ENCODE assay signal across 28 cellular contexts in genomic region chr6:24113891-24114290, GRCh38. TPM values are rescaled to one million over a fixed set of nuclear protein-coding genes. Genes with fewer than 3 reads are reported as not detected.
"Had no signal": no experiment of that assay in that cellular context is flagged by ENCODE, and none has a peak within 500 bp of the region (broad histone marks: within the 10 kb centered on the region; RNA-seq: fewer than 3 reads in every experiment).

No MANE protein-coding gene starts in this region.

- H3K9me3 ChIP-seq: stomach, suprapubic skin, testis, thoracic aorta, thyroid gland, tibial artery, tibial nerve, transverse colon, upper lobe of left lung, upper lobe of right lung, uterus, vagina had no signal

- DNase-seq: stimulated activated CD4-positive, alpha-beta T cell treated with anti-CD3 and anti-CD28 coated beads, Interleukin-2, amount 100 ng/mL, for 48 hours; stimulated activated CD4-positive, alpha-beta T cell treated with anti-CD3 and anti-CD28 coated beads, Interleukin-4, amount 100 ng/mL, for 1 hour; stimulated activated CD4-positive, alpha-beta T cell treated with anti-CD3 and anti-CD28 coated beads, Interleukin-4, amount 100 ng/mL, for 24 hours; stimulated activated CD4-positive, alpha-beta T cell treated with anti-CD3 and anti-CD28 coated beads, Interleukin-4, amount 100 ng/mL, for 4 hours; stimulated activated CD8-positive, alpha-beta memory T cell treated with anti-CD3 and anti-CD28 coated beads, Interleukin-4, amount 100 ng/mL, for 48 hours; stimulated activated naive B cell treated with anti-CD40 and anti-IgM and Interleukin-4, amounts not matched to agents 10 μg/mL and 1 μg/mL and 100 μg/mL, for 72 hours; stimulated activated naive CD4-positive, alpha-beta T cell; stimulated activated naive CD4-positive, alpha-beta T cell treated with Interleukin-2 at 50 U/mL for 16 hours; stimulated activated naive CD8-positive, alpha-beta T cell treated with anti-CD3 and anti-CD28 coated beads, Interleukin-15, amount 100 ng/mL, for 72 hours; stimulated activated naive CD8-positive, alpha-beta T cell treated with anti-CD3 and anti-CD28 coated beads, Interleukin-15, Interleukin-2, amounts not matched to agents 100 U/mL and 50 U/mL, for 24 hours; stomach; substantia nigra; testis; thyroid gland; tibial artery; transverse colon; trophoblast cell; upper lobe of left lung; upper lobe of right lung; uterus had no signal

- ATAC-seq: stimulated activated effector memory CD8-positive, alpha-beta T cell treated with anti-CD3 and anti-CD28 coated beads, Interleukin-12 subunit alpha, Interleukin-12 subunit beta, amount 100 ng/mL, for 72 hours; stimulated activated memory B cell treated with anti-CD40 and anti-IgM and Interleukin-4, amounts not matched to agents 10 μg/mL and 1 μg/mL and 100 μg/mL, for 72 hours; stimulated activated naive B cell treated with anti-CD40 and anti-IgM and Interleukin-4, amounts not matched to agents 10 μg/mL and 1 μg/mL and 100 μg/mL, for 72 hours; stimulated activated naive CD8-positive, alpha-beta T cell treated with anti-CD3 and anti-CD28 coated beads, Interleukin-15, amount 100 ng/mL, for 72 hours; stimulated activated naive CD8-positive, alpha-beta T cell treated with anti-CD3 and anti-CD28 coated beads, Interleukin-15, Interleukin-2, amounts not matched to agents 100 U/mL and 50 U/mL, for 24 hours; upper lobe of right lung had no signal

- H3K27ac ChIP-seq: stomach, suprapubic skin, testis, thoracic aorta, thyroid gland, tibial artery, tibial nerve, transverse colon, upper lobe of left lung, upper lobe of right lung, uterus, vagina had no signal

- H3K36me3 ChIP-seq: stomach, suprapubic skin, thoracic aorta, thyroid gland, tibial artery, tibial nerve, transverse colon, upper lobe of left lung, upper lobe of right lung, uterus, vagina had no signal

- H3K27me3 ChIP-seq: stomach, suprapubic skin, testis, thyroid gland, tibial artery, tibial nerve, transverse colon, upper lobe of left lung, upper lobe of right lung, uterus, vagina had no signal

- H3K4me1 ChIP-seq: stomach, suprapubic skin, testis, thyroid gland, tibial artery, tibial nerve, transverse colon, upper lobe of left lung, upper lobe of right lung, uterus, vagina had no signal

- FAIRE-seq: urothelium cell line had no signal

- H3K4me3 ChIP-seq: stomach, suprapubic skin, testis, thoracic aorta, thyroid gland, tibial artery, tibial nerve, transverse colon, upper lobe of left lung, upper lobe of right lung, uterus, vagina had no signal

RNA-seq across cellular contexts. Expression of gene NRSN1, which starts 12.1 kb away (rescaled TPM):
- total RNA-seq: suprapubic skin, thoracic aorta, thyroid gland, tibial nerve, upper lobe of left lung, upper lobe of right lung, ureter had no signal
